ENCODE assay signal across 1 cellular context in the genomic region with DNA sequence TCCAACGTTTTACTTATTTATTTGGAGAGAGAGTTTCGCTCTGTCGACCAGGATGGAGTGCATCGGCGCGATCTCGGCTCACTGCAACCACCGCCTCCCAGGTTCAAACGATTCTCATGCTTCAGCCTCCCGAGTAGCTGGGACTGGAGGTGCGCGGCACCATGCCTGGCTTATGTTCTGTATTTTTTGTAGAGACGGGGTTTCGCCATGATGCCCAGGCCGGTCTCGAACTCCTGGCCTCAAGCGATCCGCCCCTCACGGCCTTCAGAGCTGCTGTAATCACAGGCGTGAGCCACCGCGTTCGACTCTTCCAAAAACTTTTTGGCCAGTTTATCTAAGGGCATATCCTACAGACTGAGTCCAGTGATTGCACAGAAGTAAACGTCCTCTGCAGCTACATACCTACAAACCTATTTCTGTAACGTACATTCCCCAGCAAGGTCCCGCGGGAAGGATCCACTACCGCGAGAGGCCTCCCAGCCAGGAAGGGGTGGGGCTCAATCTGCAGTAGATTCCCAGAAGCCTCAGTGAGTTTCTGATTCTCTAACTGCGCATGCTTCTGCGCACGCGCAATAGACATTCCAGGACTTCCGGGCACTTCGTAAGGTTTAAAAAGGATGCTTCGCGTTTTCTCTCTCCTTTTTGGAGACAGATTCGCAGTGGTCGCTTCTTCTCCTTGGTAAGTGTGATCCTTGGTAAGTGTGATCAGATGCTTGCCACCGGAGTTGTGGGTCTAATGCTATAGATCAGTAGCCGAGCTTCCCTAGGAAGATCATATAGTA.
TF ChIP-seq lines count a peak whose summit lies in the region.

RCC1 (plus strand) TSS at position 638 of the 782 bp plus-strand sequence. CDS start 23,824 bp downstream, outside the sequence.

TF ChIP-seq in H1, 55 proteins besides CTCF, POLR2A, EP300 and RAD21:
- no peak for TF ChIP-seq E2F6 (IDR thresholded peaks at IDR 0.05)
- TF ChIP-seq POU5F1 (IDR thresholded peaks at IDR 0.05; ENCODE audit: low read depth, low read length): 0 out of 2 replicates have a peak, but pooled peaks have one; percentile 14
- no peak for TF ChIP-seq SP2 (IDR thresholded peaks at IDR 0.05; ENCODE audit: low read length)
- no peak for TF ChIP-seq RXRA (IDR thresholded peaks at IDR 0.05; ENCODE audit: insufficient read depth, low read depth, low read length)
- no peak for TF ChIP-seq HDAC2 (IDR thresholded peaks at IDR 0.05; ENCODE audit: borderline replicate concordance in 1 of 2, low read depth in 2 of 2, low read length in 2 of 2)
- TF ChIP-seq BRCA1 (IDR thresholded peaks at IDR 0.05; ENCODE audit: low read depth, low read length): peak; percentile 96
- peak; percentile 99 for TF ChIP-seq TAF7 (optimal IDR thresholded peaks at IDR 0.05; ENCODE audit: borderline replicate concordance, low read depth, low read length)
- 0 out of 2 replicates have a peak, but pooled peaks have one; percentile 3 for TF ChIP-seq TEAD4 (IDR thresholded peaks at IDR 0.05; ENCODE audit: low read depth, low read length)
- TF ChIP-seq GABPA (IDR thresholded peaks at IDR 0.05; ENCODE audit: borderline replicate concordance, insufficient read depth, low read length): no peak
- peak; percentile 81; the same call in 1 of the 2 replicates for TF ChIP-seq KDM1A (IDR thresholded peaks at IDR 0.05; ENCODE audit: borderline replicate concordance, low read length)
- TF ChIP-seq RNF2 (IDR thresholded peaks at IDR 0.05; ENCODE audit: borderline replicate concordance, low read depth, low read length, missing control alignments, poor library complexity, severe bottlenecking): no peak
- no peak for TF ChIP-seq CBX5 (IDR thresholded peaks at IDR 0.05; ENCODE audit: low read depth, low read length)
- TF ChIP-seq TBP (IDR thresholded peaks at IDR 0.05; ENCODE audit: low read depth, low read length): peak; percentile 99
- no peak for TF ChIP-seq JUND (IDR thresholded peaks at IDR 0.05; ENCODE audit: low read length)
- TF ChIP-seq KDM4A (IDR thresholded peaks at IDR 0.05; ENCODE audit: low read depth, low read length, severe bottlenecking): peak; percentile 85
- TF ChIP-seq JUN (IDR thresholded peaks at IDR 0.05; ENCODE audit: low read depth, low read length): no peak
- TF ChIP-seq, protein P1, sequence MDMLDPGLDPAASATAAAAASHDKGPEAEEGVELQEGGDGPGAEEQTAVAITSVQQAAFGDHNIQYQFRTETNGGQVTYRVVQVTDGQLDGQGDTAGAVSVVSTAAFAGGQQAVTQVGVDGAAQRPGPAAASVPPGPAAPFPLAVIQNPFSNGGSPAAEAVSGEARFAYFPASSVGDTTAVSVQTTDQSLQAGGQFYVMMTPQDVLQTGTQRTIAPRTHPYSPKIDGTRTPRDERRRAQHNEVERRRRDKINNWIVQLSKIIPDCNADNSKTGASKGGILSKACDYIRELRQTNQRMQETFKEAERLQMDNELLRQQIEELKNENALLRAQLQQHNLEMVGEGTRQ (IDR thresholded peaks at IDR 0.05; ENCODE audit: low read length): no peak
- TF ChIP-seq RBBP5 (IDR thresholded peaks at IDR 0.05; ENCODE audit: borderline replicate concordance, low read depth, low read length): 0 out of 2 replicates have a peak, but pooled peaks have one; percentile 50
- TF ChIP-seq CTBP2 (IDR thresholded peaks at IDR 0.05; ENCODE audit: borderline replicate concordance, insufficient read depth, insufficient read length, low read length): no peak
- peak; percentile 99 for TF ChIP-seq TAF1 (IDR thresholded peaks at IDR 0.05; ENCODE audit: low read depth, low read length)
- peak; percentile 80; the same call in 1 of the 2 replicates for TF ChIP-seq ATF2 (IDR thresholded peaks at IDR 0.05; ENCODE audit: low read length)
- TF ChIP-seq TCF12 (IDR thresholded peaks at IDR 0.05; ENCODE audit: low read depth, low read length): no peak
- peak; percentile 66 for TF ChIP-seq ASH2L (IDR thresholded peaks at IDR 0.05; ENCODE audit: low read length)
- TF ChIP-seq SIX5 (IDR thresholded peaks at IDR 0.05; ENCODE audit: low read depth, low read length): no peak
- TF ChIP-seq YY1 (IDR thresholded peaks at IDR 0.05; ENCODE audit: low read depth, low read length): 0 out of 2 replicates have a peak, but pooled peaks have one; percentile 15
- no peak for TF ChIP-seq CEBPB (IDR thresholded peaks at IDR 0.05; ENCODE audit: low read depth, low read length)
- no peak for TF ChIP-seq SAP30 (IDR thresholded peaks at IDR 0.05; ENCODE audit: insufficient read depth, insufficient replicate concordance, low read length)
- no peak for TF ChIP-seq MAFK (IDR thresholded peaks at IDR 0.05; ENCODE audit: low read depth, low read length)
- TF ChIP-seq GTF2F1 (IDR thresholded peaks at IDR 0.05; ENCODE audit: borderline replicate concordance, low read depth, low read length): peak; percentile 99
- 0 out of 4 replicates have a peak, but pooled peaks have one; percentile 1 to 21 for TF ChIP-seq SIN3A (conservative IDR thresholded peaks at IDR 0.05 in 1 of 2, IDR thresholded peaks at IDR 0.05 in 1 of 2; ENCODE audit: low read depth in 1 of 2, low read length in 2 of 2)
- peak; percentile 99 for TF ChIP-seq CHD2 (IDR thresholded peaks at IDR 0.05; ENCODE audit: low read length)
- peak; percentile 66; the same call in 1 of the 2 replicates for TF ChIP-seq SP1 (IDR thresholded peaks at IDR 0.05; ENCODE audit: low read depth, low read length)
- no peak for TF ChIP-seq SUZ12 (IDR thresholded peaks at IDR 0.05; ENCODE audit: low read length)
- no peak for TF ChIP-seq BCL11A (IDR thresholded peaks at IDR 0.05; ENCODE audit: low read depth in 2 of 2, low read length in 2 of 2)
- peak; percentile 72 for TF ChIP-seq PHF8 (conservative IDR thresholded peaks at IDR 0.05; ENCODE audit: low read depth, low read length)
- no peak for TF ChIP-seq SIRT6 (IDR thresholded peaks at IDR 0.05; ENCODE audit: low read length)
- peak; percentile 50 for TF ChIP-seq NRF1 (IDR thresholded peaks at IDR 0.05; ENCODE audit: low read depth, low read length)
- TF ChIP-seq POLR2AphosphoS5 (IDR thresholded peaks at IDR 0.05; ENCODE audit: low read depth, low read length): peak; percentile 99
- TF ChIP-seq EZH2 (IDR thresholded peaks at IDR 0.05; ENCODE audit: low read depth, low read length, severe bottlenecking): no peak
